Comparison of ENCODE assay signal across 1 cellular context in the genomic region with DNA sequence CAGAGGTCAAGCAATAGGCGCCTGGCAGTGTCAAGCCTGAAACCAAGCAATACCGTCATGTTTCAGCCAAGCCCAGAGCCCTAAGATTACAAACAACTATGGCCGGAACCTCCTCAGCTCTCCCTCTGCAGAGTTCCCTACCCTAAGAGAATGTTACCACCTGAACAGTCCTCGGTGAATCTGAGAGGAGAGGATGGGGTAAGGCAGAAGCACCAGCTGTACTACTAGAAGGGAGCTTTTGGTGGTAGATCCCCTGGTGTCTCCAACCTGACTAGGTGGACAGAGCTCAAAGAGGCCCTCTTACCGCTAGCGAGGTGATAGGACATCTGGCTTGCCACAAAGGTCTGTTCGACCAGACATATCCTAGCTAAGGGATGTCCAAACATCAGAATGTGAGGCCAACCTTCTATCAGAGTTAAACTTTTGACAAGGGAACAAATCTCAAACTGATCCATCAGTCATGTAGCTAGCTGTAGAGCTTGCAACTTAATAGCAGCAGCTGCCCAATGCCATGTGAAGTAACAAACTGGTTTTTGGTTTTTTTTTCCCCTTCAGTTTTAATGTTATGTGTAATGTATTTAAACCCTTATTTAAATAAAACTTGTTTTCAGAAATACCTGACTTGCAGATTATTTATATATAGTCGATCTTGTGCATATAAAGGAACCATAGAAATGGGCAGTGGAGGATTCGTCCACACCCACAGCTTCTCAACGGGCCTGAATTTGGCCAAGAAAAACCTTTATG.
A peak's percentile ranks its signal among the peaks of the same experiment; 100 is the strongest.
TF ChIP-seq lines count a peak whose summit lies in the region.

No MANE protein-coding gene starts in this region.

TF ChIP-seq in H1, 55 proteins besides CTCF, POLR2A, EP300 and RAD21:
- no peak for TF ChIP-seq MAFK (IDR thresholded peaks at IDR 0.05; ENCODE audit: low read depth, low read length)
- TF ChIP-seq HDAC2 (IDR thresholded peaks at IDR 0.05; ENCODE audit: borderline replicate concordance in 1 of 2, low read depth in 2 of 2, low read length in 2 of 2) = no peak
- TF ChIP-seq SP1 (IDR thresholded peaks at IDR 0.05; ENCODE audit: low read depth, low read length) = peak; percentile 8; the same call in 1 of the 2 replicates
- peak; percentile 75 for TF ChIP-seq POLR2AphosphoS5 (IDR thresholded peaks at IDR 0.05; ENCODE audit: low read depth, low read length)
- TF ChIP-seq HDAC6 (IDR thresholded peaks at IDR 0.05; ENCODE audit: low read depth, low read length) = no peak
